In genomic region chr4:105715692-105716278, GRCh38 we compare ENCODE assay signal across 2 cellular contexts.
TF ChIP-seq lines count a peak whose summit lies in the region.

No MANE protein-coding gene starts in this region.

TF ChIP-seq in GM12878, 131 proteins besides CTCF, POLR2A, EP300 and RAD21:
- TF ChIP-seq TCF7 (IDR thresholded peaks at IDR 0.05; ENCODE audit: borderline replicate concordance) (peak; percentile 22; the same call in 1 of the 2 replicates), PKNOX1 (IDR thresholded peaks at IDR 0.05) (no peak), MTA3 (IDR thresholded peaks at IDR 0.05; ENCODE audit: borderline replicate concordance, low read length) (no peak), SMC3 (IDR thresholded peaks at IDR 0.05; ENCODE audit: borderline replicate concordance, low read length) (peak; percentile 42; the same call in 1 of the 2 replicates), ATF7 (IDR thresholded peaks at IDR 0.05; ENCODE audit: low read depth) (0 out of 2 replicates have a peak, but pooled peaks have one; percentile 19), FOXM1 (IDR thresholded peaks at IDR 0.05; ENCODE audit: low read depth, low read length) (no peak)

TF ChIP-seq in liver, 16 proteins besides CTCF, POLR2A, EP300 and RAD21:
- TF ChIP-seq ATF3 (IDR thresholded peaks at IDR 0.05) = no peak
- TF ChIP-seq SP1 (IDR thresholded peaks at IDR 0.05) = no peak
- no peak for TF ChIP-seq EGR1 (IDR thresholded peaks at IDR 0.05; ENCODE audit: low read depth in 2 of 2)
